15 cellular contexts compared by ENCODE assay signal in genomic region chr3:117674321-117674720, GRCh38.
A peak's percentile ranks its signal among the peaks of the same experiment; 100 is the strongest.
DNase-seq lines count a peak whose midpoint lies in the region; FAIRE-seq and TF ChIP-seq lines count a peak whose summit lies in the region.
"Had no signal": no experiment of that assay in that cellular context is flagged by ENCODE, and none has a peak within 500 bp of the region (broad histone marks: within the 10 kb centered on the region; RNA-seq: fewer than 3 reads in every experiment).

No MANE protein-coding gene starts in this region.

- 46% methylated on average over 1 of the region's 4 CpGs for WGBS in SK-N-SH (ENCODE audit: low lambda C conversion rate)

- H3K79me2 ChIP-seq in astrocyte (ENCODE audit: insufficient read depth, low read length) (no peaks in the 10 kb centered on the region), SK-N-SH (ENCODE audit: insufficient read depth) (no peaks in the 10 kb centered on the region)

- H3K9me3 Mint-ChIP-seq in astrocyte (ENCODE audit: unreplicated experiment), result peaks cover 4% of the 10 kb centered on the region

- H3K36me3 ChIP-seq in astrocyte (ENCODE audit: insufficient read depth, low read length) (no peaks in the 10 kb centered on the region), SK-N-SH (replicated peaks in 1 of 2; ENCODE audit: control insufficient read depth in 1 of 2, insufficient read depth in 2 of 2, low read length in 1 of 2) (no peaks in the 10 kb centered on the region)
- H3K36me3 ChIP-seq: HAP-1 had no signal

- no peak for TF ChIP-seq CTCF in astrocyte (IDR thresholded peaks at IDR 0.05; ENCODE audit: insufficient read depth, low read depth, low read length)
- no peak for TF ChIP-seq CTCF in SK-N-SH (IDR thresholded peaks at IDR 0.05)

- DNase-seq in HT1080 (ENCODE audit: low read depth), result peak; percentile 24
- DNase-seq in astrocyte (ENCODE audit: low read depth), result peak; percentile 56
- peak; percentile 40 for DNase-seq in myocyte (ENCODE audit: low read depth)
- no peak for DNase-seq in NCI-H2171 (lab: John Stamatoyannopoulos, UW)
- no peak for DNase-seq in SK-N-SH
- no peak for DNase-seq in NCI-H1048 (lab: John Stamatoyannopoulos, UW)
- DNase-seq: C1 segment of cervical spinal cord; Caco-2; CD4-positive, alpha-beta memory T cell; DMS153; GOT3 had no signal

- FAIRE-seq in astrocyte (lab: Jason Lieb, UNC), result no peak
- FAIRE-seq: G401.6, GM12892, H54 had no signal

- H3K9me3 ChIP-seq in astrocyte (ENCODE audit: insufficient read depth, low read depth, low read length) (no peaks in the 10 kb centered on the region), SK-N-SH (no peaks in the 10 kb centered on the region)
- H3K9me3 ChIP-seq: Caco-2, HAP-1 had no signal

- H3K4me1 ChIP-seq in astrocyte (ENCODE audit: insufficient read depth, low read length), result no peaks in the 10 kb centered on the region
- peaks cover 0 to 19% of the 10 kb centered on the region in 2 experiments; a peak in 2 of 4 replicates for H3K4me1 ChIP-seq in SK-N-SH (ENCODE audit: control insufficient read depth in 1 of 2, insufficient read depth in 2 of 2, low read depth in 1 of 2, low read length in 1 of 2)
- H3K4me1 ChIP-seq: Caco-2, HAP-1 had no signal

- H3K27me3 Mint-ChIP-seq in astrocyte (ENCODE audit: low read depth, unreplicated experiment), result peaks cover 3% of the 10 kb centered on the region
- H3K27me3 Mint-ChIP-seq: CD4-positive, alpha-beta memory T cell had no signal

- H3K27ac ChIP-seq in astrocyte (ENCODE audit: low read depth, low read length), result no peak overlapping the region
- H3K27ac ChIP-seq in SK-N-SH (ENCODE audit: low read depth in 2 of 2, low read length in 1 of 2), result no peak overlapping the region

- no peaks in the 10 kb centered on the region for H3F3A ChIP-seq in SK-N-SH (replicated peaks; ENCODE audit: insufficient read depth)

- POLR2A ChIA-PET in SK-N-SH (lab: Yijun Ruan, JAX), result no interaction called here

- no peaks in the 10 kb centered on the region for H3K9me2 ChIP-seq in SK-N-SH

- no peak overlapping the region for H2AFZ ChIP-seq in astrocyte (ENCODE audit: low read depth, low read length)
- no peak overlapping the region for H2AFZ ChIP-seq in SK-N-SH (ENCODE audit: low read depth)

- H3K9ac ChIP-seq in astrocyte (ENCODE audit: low read length) (no peak overlapping the region), SK-N-SH (no peak overlapping the region)

- no peaks in the 10 kb centered on the region for H4K20me1 ChIP-seq in astrocyte (ENCODE audit: insufficient read depth, low read length)
- H4K20me1 ChIP-seq in SK-N-SH (ENCODE audit: insufficient read depth), result no peaks in the 10 kb centered on the region

- H3K4me3 ChIP-seq in astrocyte (ENCODE audit: insufficient read depth, low read depth, low read length) (no peak overlapping the region), SK-N-SH (ENCODE audit: low read depth in 2 of 2, low read length in 1 of 2) (no peak overlapping the region)
- H3K4me3 ChIP-seq: HAP-1 had no signal

- no peak for TF ChIP-seq RAD21 in SK-N-SH (IDR thresholded peaks at IDR 0.05; ENCODE audit: low read length)

- H3K36me3 Mint-ChIP-seq in astrocyte (ENCODE audit: low read depth, unreplicated experiment), result no peaks in the 10 kb centered on the region
- H3K36me3 Mint-ChIP-seq: CD4-positive, alpha-beta memory T cell had no signal

- no peak for TF ChIP-seq EP300 in SK-N-SH (IDR thresholded peaks at IDR 0.05; ENCODE audit: borderline replicate concordance in 1 of 2, low read depth in 1 of 2, low read length in 1 of 2)

- CTCF ChIA-PET in SK-N-SH (lab: Yijun Ruan, JAX), result interaction anchor here (0.7 kb wide), 1 partner anchor 237 kb away, joined by 3 read pairs; no protein-coding TSS in a partner anchor

- H3K4me2 ChIP-seq in astrocyte (ENCODE audit: low read length), result no peak overlapping the region
- H3K4me2 ChIP-seq in SK-N-SH, result no peak overlapping the region

- H3K27ac Mint-ChIP-seq in astrocyte (ENCODE audit: unreplicated experiment), result no peak overlapping the region
- H3K27ac Mint-ChIP-seq: CD4-positive, alpha-beta memory T cell had no signal

- H3K4me3 Mint-ChIP-seq in astrocyte (ENCODE audit: unreplicated experiment), result no peak overlapping the region
- H3K4me3 Mint-ChIP-seq: CD4-positive, alpha-beta memory T cell had no signal

- H3K4me1 Mint-ChIP-seq in astrocyte (ENCODE audit: low read depth, unreplicated experiment), result no peaks in the 10 kb centered on the region
- H3K4me1 Mint-ChIP-seq: CD4-positive, alpha-beta memory T cell had no signal

- H3K27me3 ChIP-seq in astrocyte (ENCODE audit: insufficient read depth, low read length), result no peaks in the 10 kb centered on the region
- no peaks in the 10 kb centered on the region for H3K27me3 ChIP-seq in SK-N-SH (ENCODE audit: insufficient read depth)

TF ChIP-seq in SK-N-SH, 30 proteins besides CTCF, POLR2A, EP300 and RAD21:
- TF ChIP-seq CHD2 (IDR thresholded peaks at IDR 0.05; ENCODE audit: low read length, partially characterized antibody), result no peak
- no peak for TF ChIP-seq USF2 (IDR thresholded peaks at IDR 0.05; ENCODE audit: borderline replicate concordance, low read depth, low read length)

Comparison
In these comparisons a context has a peak if more than half of its experiments do, and no peak if none do; other contexts are left out.
1. DNase-seq: peak in HT1080 (single experiment), astrocyte (single experiment) and myocyte (single experiment); none in NCI-H2171 (single experiment), SK-N-SH (single experiment) and NCI-H1048 (single experiment).